ENCODE assay signal across 11 cellular contexts in genomic region chr19:16442386-16443276, GRCh38. TPM values are rescaled to one million over a fixed set of nuclear protein-coding genes. Genes with fewer than 3 reads are reported as not detected.
A peak's percentile ranks its signal among the peaks of the same experiment; 100 is the strongest.
DNase-seq lines count a peak whose midpoint lies in the region; ATAC-seq and TF ChIP-seq lines count a peak whose summit lies in the region.
"Had no signal": no experiment of that assay in that cellular context is flagged by ENCODE, and none has a peak within 500 bp of the region (broad histone marks: within the 10 kb centered on the region; RNA-seq: fewer than 3 reads in every experiment).

No MANE protein-coding gene starts in this region.

- no peak overlapping the region for H4K8ac ChIP-seq in trophoblast cell (ENCODE audit: low read depth, low read length)

- no peak overlapping the region for H2BK12ac ChIP-seq in trophoblast cell (ENCODE audit: low read length)

- H2AFZ ChIP-seq in trophoblast cell (ENCODE audit: insufficient read depth, low read length, poor library complexity), result no peak overlapping the region
- H2AFZ ChIP-seq: PC-9 had no signal

- H3K27ac ChIP-seq in HUES48 (ENCODE audit: low read depth, low read length) (peak overlapping the region; percentile 30), gastroesophageal sphincter (peak overlapping the region in 3 of 4 donors; percentile 9 to 64 (median 53)), trophoblast cell (ENCODE audit: low read depth, low read length) (no peak overlapping the region)
- H3K27ac ChIP-seq: PC-9 had no signal

- no peak overlapping the region for H3K23ac ChIP-seq in trophoblast cell (ENCODE audit: low read length)

- H3K36me3 ChIP-seq in HUES48 (ENCODE audit: control insufficient read depth, insufficient read depth, low read length), result peaks cover 27% of the 10 kb centered on the region
- H3K36me3 ChIP-seq in gastroesophageal sphincter, result peaks cover 0 to 38% of the 10 kb centered on the region in 2 donors
- peaks cover 8 to 14% of the 10 kb centered on the region in 2 experiments for H3K36me3 ChIP-seq in trophoblast cell (ENCODE audit: control insufficient read depth in 1 of 2, insufficient read depth in 2 of 2, low read length in 2 of 2)

- TF ChIP-seq CTCF in gastroesophageal sphincter (IDR thresholded peaks at IDR 0.05), result no peak

- no peak overlapping the region for H2BK5ac ChIP-seq in trophoblast cell (ENCODE audit: low read depth, low read length, poor library complexity)

- no peaks in the 10 kb centered on the region for H3K79me1 ChIP-seq in trophoblast cell (ENCODE audit: low read length)

- H3K4me1 ChIP-seq in HUES48 (ENCODE audit: control insufficient read depth, insufficient read depth, low read length) (peaks cover 8% of the 10 kb centered on the region), gastroesophageal sphincter (peaks cover 0 to 79% (median 27%) of the 10 kb centered on the region in 3 donors), trophoblast cell (ENCODE audit: control insufficient read depth in 1 of 2, insufficient read depth in 2 of 2, low read length in 2 of 2) (peaks cover 19 to 31% of the 10 kb centered on the region in 2 experiments)

- no peak overlapping the region for H4K91ac ChIP-seq in trophoblast cell (ENCODE audit: low read depth, low read length)

- H3K4me2 ChIP-seq in trophoblast cell (ENCODE audit: low read length), result no peak overlapping the region
- H3K4me2 ChIP-seq: PC-9 had no signal

- no peak for TF ChIP-seq EP300 in gastroesophageal sphincter (IDR thresholded peaks at IDR 0.05)

- no peak overlapping the region for H3K4ac ChIP-seq in trophoblast cell (ENCODE audit: low read depth, low read length)

- no peaks in the 10 kb centered on the region for H3K9me3 ChIP-seq in HUES48 (ENCODE audit: control insufficient read depth, insufficient read depth, low read length)
- no peaks in the 10 kb centered on the region for H3K9me3 ChIP-seq in gastroesophageal sphincter
- peaks cover 2% of the 10 kb centered on the region for H3K9me3 ChIP-seq in trophoblast cell (ENCODE audit: insufficient read depth, low read depth, low read length)
- H3K9me3 ChIP-seq: tibial nerve had no signal

- no peak for ATAC-seq in gastroesophageal sphincter
- ATAC-seq in GM19324 (IDR thresholded peaks at IDR 0.05; ENCODE audit: low FRiP score, unreplicated experiment), result no peak
- no peak for ATAC-seq in GM19035 (IDR thresholded peaks at IDR 0.05; ENCODE audit: unreplicated experiment)
- no peak for ATAC-seq in HG03045 (IDR thresholded peaks at IDR 0.05; ENCODE audit: unreplicated experiment)
- no peak for ATAC-seq in HG03378 (IDR thresholded peaks at IDR 0.05; ENCODE audit: unreplicated experiment)

- no peak overlapping the region for H3K14ac ChIP-seq in trophoblast cell (ENCODE audit: low read length)

- H3K4me3 ChIP-seq in HUES48 (ENCODE audit: low read depth, low read length), result no peak overlapping the region
- no peak overlapping the region for H3K4me3 ChIP-seq in gastroesophageal sphincter
- no peak overlapping the region for H3K4me3 ChIP-seq in trophoblast cell (ENCODE audit: low read depth, low read length)
- H3K4me3 ChIP-seq: coronary artery, PC-9, tibial nerve had no signal

- DNase-seq in NCI-H510A treated with DMSO at 0.1 percent for 48 hours (lab: John Stamatoyannopoulos, UW) (peak; percentile 54), trophoblast cell (no peak)

- no peak overlapping the region for H2AK5ac ChIP-seq in trophoblast cell (ENCODE audit: low read length)

- no peak overlapping the region for H2BK120ac ChIP-seq in trophoblast cell (ENCODE audit: insufficient read depth, low read length, poor library complexity)

- peak overlapping the region; percentile 52 for H3K18ac ChIP-seq in trophoblast cell (ENCODE audit: low read length)

- no peak for TF ChIP-seq POLR2A in gastroesophageal sphincter (IDR thresholded peaks at IDR 0.05)

- no peak overlapping the region for H4K12ac ChIP-seq in trophoblast cell (ENCODE audit: low read depth, low read length)

- H3K27me3 ChIP-seq in HUES48 (ENCODE audit: control insufficient read depth, insufficient read depth, low read length) (no peaks in the 10 kb centered on the region), gastroesophageal sphincter (no peaks in the 10 kb centered on the region), trophoblast cell (ENCODE audit: insufficient read depth, low read length) (no peaks in the 10 kb centered on the region)
- H3K27me3 ChIP-seq: tibial nerve had no signal

- H3K9ac ChIP-seq in HUES48 (ENCODE audit: low read depth, low read length) (no peak overlapping the region), trophoblast cell (ENCODE audit: low read length) (no peak overlapping the region)

- WGBS in gastroesophageal sphincter (ENCODE audit: low coverage in 1 of 2), 2 donors, result 14 to 29% methylated on average over 5 to 10 of the region's 19 CpGs
- no CpG with 5 or more reads among the region's 19 CpGs for WGBS in trophoblast cell (ENCODE audit: extremely low coverage, insufficient coverage, insufficient read length)

- peaks cover 5% of the 10 kb centered on the region for H3K79me2 ChIP-seq in trophoblast cell (ENCODE audit: control insufficient read depth, insufficient read depth, low read length, poor library complexity)

RNA-seq across cellular contexts. Expression of gene EPS15L1, which starts 29.1 kb away (rescaled TPM):
- 10 to 100 TPM in 3 of 4 donors, 1 to 10 TPM in 1; 8.4 to 22.1 (median 15.2) TPM for total RNA-seq in gastroesophageal sphincter
- 18.1 and 19.9 TPM in 2 replicates for polyA plus RNA-seq in trophoblast cell (2013)

RNA-seq across cellular contexts. Expression of gene CALR3, which starts 53.3 kb away (rescaled TPM):
- not detected for total RNA-seq in gastroesophageal sphincter
- polyA plus RNA-seq in trophoblast cell (2013), result 0.12 and 0.25 TPM in 2 replicates
- total RNA-seq: PC-9, tibial nerve had no signal

RNA-seq across cellular contexts. Expression of gene C19orf44, which starts 53.6 kb away (rescaled TPM):
- 10 to 100 TPM in 3 of 4 donors, 1 to 10 TPM in 1; 8.1 to 12.3 (median 11.9) TPM for total RNA-seq in gastroesophageal sphincter
- 2.6 and 2.7 TPM in 2 replicates for polyA plus RNA-seq in trophoblast cell (2013)
